ENCODE assay signal across 8 cellular contexts in genomic region chr3:159763466-159764210, GRCh38.
A peak's percentile ranks its signal among the peaks of the same experiment; 100 is the strongest.
DNase-seq lines count a peak whose midpoint lies in the region; ATAC-seq, FAIRE-seq and TF ChIP-seq lines count a peak whose summit lies in the region.

No MANE protein-coding gene starts in this region.

- H3K9ac ChIP-seq in H1 (replicated peaks in 1 of 4; ENCODE audit: extremely low read depth in 1 of 4, low read depth in 3 of 4, low read length in 3 of 4): peak overlapping the region in 3 of 4 experiments; percentile 20 to 86 (median 73); a peak in 5 of 7 replicates

- DNase-seq in A172 (ENCODE audit: low spot score) (peak; percentile 90), GM10266 (ENCODE audit: extremely low spot score) (peak; percentile 84), NCI-H1105 (lab: John Stamatoyannopoulos, UW) (peak; percentile 91), H1 (ENCODE audit: low read depth in 1 of 2, low spot score in 2 of 2) (peak; percentile 69 to 87), medulla oblongata (ENCODE audit: extremely low spot score) (peak; percentile 63), superior temporal gyrus (ENCODE audit: extremely low spot score) (peak; percentile 61)

- peaks cover 0 to 2% (median 0%) of the 10 kb centered on the region in 4 experiments; a peak in 2 of 7 replicates for H3K27me3 ChIP-seq in H1 (replicated peaks in 1 of 4; ENCODE audit: control insufficient read depth in 3 of 4, extremely low read depth in 1 of 4, insufficient read depth in 3 of 4, low read length in 3 of 4)

- H3K9me3 ChIP-seq in H1 (ENCODE audit: insufficient read depth in 2 of 2, low read depth in 1 of 2, low read length in 1 of 2): no peaks in the 10 kb centered on the region

- peak overlapping the region; percentile 65 to 87 (median 78) for H3K4me3 ChIP-seq in H1 (ENCODE audit: extremely low read depth in 1 of 4, insufficient read depth in 2 of 4, low read depth in 3 of 4, low read length in 4 of 4)

- peak overlapping the region; percentile 89 for H2BK12ac ChIP-seq in H1 (ENCODE audit: low read depth, low read length)

- H4K5ac ChIP-seq in H1 (ENCODE audit: insufficient read length, low read depth, low read length): peak overlapping the region; percentile 56

- TF ChIP-seq EP300 in H1 (IDR thresholded peaks at IDR 0.05; ENCODE audit: borderline replicate concordance in 1 of 2, low read depth in 2 of 2, low read length in 2 of 2): no peak

- H4K91ac ChIP-seq in H1 (replicated peaks; ENCODE audit: insufficient read length, low read length): peak overlapping the region; percentile 72

- H3K4me3 Mint-ChIP-seq in T-helper 1 cell treated with Interleukin-12 subunit alpha and Interleukin-12 subunit beta and Interleukin-4 antibody, amounts not matched to agents 30 μg/mL and 1 μg/mL, for 36 hours: peak overlapping the region; percentile 87

- FAIRE-seq in H1 (lab: Jason Lieb, UNC): no peak

- no peak overlapping the region for H2BK20ac ChIP-seq in H1 (ENCODE audit: low read length)

- no peak overlapping the region for H3K14ac ChIP-seq in H1 (ENCODE audit: insufficient read length)

- H3K23me2 ChIP-seq in H1 (ENCODE audit: low read depth, low read length): peaks cover 18% of the 10 kb centered on the region

- 0 out of 2 replicates have a peak overlapping the region, but pooled peaks have one; percentile 10 for H2BK15ac ChIP-seq in H1 (ENCODE audit: low read length)

- H3K27me3 Mint-ChIP-seq in T-helper 1 cell treated with Interleukin-12 subunit alpha and Interleukin-12 subunit beta and Interleukin-4 antibody, amounts not matched to agents 30 μg/mL and 1 μg/mL, for 36 hours (ENCODE audit: low read depth): peaks cover 66% of the 10 kb centered on the region

- no peaks in the 10 kb centered on the region; the same call in 1 of the 2 replicates for H3K79me1 ChIP-seq in H1 (ENCODE audit: low read depth, low read length)

- H3K9me3 Mint-ChIP-seq in T-helper 1 cell treated with Interleukin-12 subunit alpha and Interleukin-12 subunit beta and Interleukin-4 antibody, amounts not matched to agents 30 μg/mL and 1 μg/mL, for 36 hours: no peaks in the 10 kb centered on the region

- H2BK120ac ChIP-seq in H1 (replicated peaks; ENCODE audit: low read depth, low read length): no peak overlapping the region

- peak overlapping the region; percentile 67 for H3K56ac ChIP-seq in H1 (replicated peaks; ENCODE audit: insufficient read length, low read depth, low read length)

- no peak overlapping the region for H2AK5ac ChIP-seq in H1 (ENCODE audit: low read depth, low read length)

- H3K4ac ChIP-seq in H1 (replicated peaks; ENCODE audit: insufficient read length, low read depth, low read length): no peak overlapping the region

- H3K79me2 ChIP-seq in H1 (ENCODE audit: control insufficient read depth in 1 of 2, insufficient read depth in 2 of 2, low read length in 2 of 2): no peaks in the 10 kb centered on the region; a peak in 1 of 4 replicates

- peak; percentile 66 to 78 for TF ChIP-seq POLR2A in H1 (IDR thresholded peaks at IDR 0.05; ENCODE audit: control extremely low read depth in 1 of 2, low read depth in 2 of 2, low read length in 2 of 2)

- CTCF ChIA-PET in H1 (lab: Charles Lee; ENCODE audit: partially characterized antibody): interaction anchor here (0.6 to 4.7 kb wide), 4 partner anchors 28 to 237 kb away, joined by 3 to 46 read pairs (median 3); no protein-coding TSS in a partner anchor

- peak overlapping the region; percentile 90 to 100 for H3K4me2 ChIP-seq in H1 (ENCODE audit: insufficient read depth in 1 of 2, low read depth in 2 of 2, low read length in 2 of 2)

- peaks cover 12% of the 10 kb centered on the region for H3K4me1 Mint-ChIP-seq in T-helper 1 cell treated with Interleukin-12 subunit alpha and Interleukin-12 subunit beta and Interleukin-4 antibody, amounts not matched to agents 30 μg/mL and 1 μg/mL, for 36 hours (ENCODE audit: low read depth)

- WGBS in H1 (ENCODE audit: extremely low coverage in 1 of 2, insufficient coverage in 1 of 2, insufficient read length in 1 of 2, insufficient replicate concordance in 2 of 2, low coverage in 1 of 2, low lambda C conversion rate in 2 of 2, missing lambda C conversion rate in 1 of 2), 2 experiments: 3% methylated on average over 25 of the region's 75 CpGs; no CpG with 5 or more reads in 1 of the 2 experiments

- H3K36me3 Mint-ChIP-seq in T-helper 1 cell treated with Interleukin-12 subunit alpha and Interleukin-12 subunit beta and Interleukin-4 antibody, amounts not matched to agents 30 μg/mL and 1 μg/mL, for 36 hours (ENCODE audit: low read depth): no peaks in the 10 kb centered on the region

- peak; percentile 62 for ATAC-seq in HG02610 (IDR thresholded peaks at IDR 0.05; ENCODE audit: unreplicated experiment)

- H3K18ac ChIP-seq in H1 (ENCODE audit: extremely low read depth, low read length): peak overlapping the region; percentile 89

- H2AFZ ChIP-seq in H1 (ENCODE audit: low read length): peak overlapping the region; percentile 97

- no peak; a peak in 1 of 4 replicates for TF ChIP-seq RAD21 in H1 (IDR thresholded peaks at IDR 0.05 in 1 of 2, conservative IDR thresholded peaks at IDR 0.05 in 1 of 2; ENCODE audit: low read depth in 2 of 2, low read length in 2 of 2)

- peak overlapping the region; percentile 59 for H3K27ac Mint-ChIP-seq in T-helper 1 cell treated with Interleukin-12 subunit alpha and Interleukin-12 subunit beta and Interleukin-4 antibody, amounts not matched to agents 30 μg/mL and 1 μg/mL, for 36 hours

- peak overlapping the region; percentile 54 for H3K27ac ChIP-seq in H1 (ENCODE audit: low read depth, low read length)

- peaks cover 0 to 2% of the 10 kb centered on the region in 2 experiments for H4K20me1 ChIP-seq in H1 (replicated peaks in 1 of 2; ENCODE audit: control insufficient read depth in 1 of 2, insufficient read depth in 2 of 2, low read length in 2 of 2)

- H2BK5ac ChIP-seq in H1 (ENCODE audit: low read depth, low read length): peak overlapping the region; percentile 60; the same call in 1 of the 2 replicates

- H4K8ac ChIP-seq in H1 (ENCODE audit: extremely low read depth, insufficient read depth, low read length): peak overlapping the region; percentile 84

- TF ChIP-seq CTCF in GM10266 (IDR thresholded peaks at IDR 0.05; ENCODE audit: control insufficient read depth, insufficient read depth, low read depth, missing control alignments): no peak
- TF ChIP-seq CTCF in H1 (IDR thresholded peaks at IDR 0.05; ENCODE audit: control extremely low read depth in 1 of 3, insufficient read depth in 1 of 3, low read depth in 1 of 3, low read length in 3 of 3): peak in 2 of 3 experiments; percentile 24 to 29; a peak in 3 of 4 replicates

- no peak overlapping the region for H3K23ac ChIP-seq in H1 (ENCODE audit: insufficient read length)

- H3K36me3 ChIP-seq in H1 (ENCODE audit: control insufficient read depth in 2 of 4, insufficient read depth in 4 of 4, low read length in 3 of 4): no peaks in the 10 kb centered on the region

- peaks cover 5 to 19% (median 6%) of the 10 kb centered on the region in 4 experiments; a peak in 6 of 7 replicates for H3K4me1 ChIP-seq in H1 (replicated peaks in 1 of 4; ENCODE audit: control insufficient read depth in 3 of 4, insufficient read depth in 4 of 4, low read length in 3 of 4)

- POLR2A ChIA-PET in H1 (lab: Charles Lee; ENCODE audit: partially characterized antibody): interaction anchor here (1.0 to 1.7 kb wide), 3 partner anchors 14 to 31 kb away, joined by 4 to 8 read pairs (median 7); no protein-coding TSS in a partner anchor

TF ChIP-seq in H1, 55 proteins besides CTCF, POLR2A, EP300 and RAD21 (continues in another document):
- peak; percentile 72 for TF ChIP-seq CREB1 (IDR thresholded peaks at IDR 0.05)
- TF ChIP-seq HDAC2 (IDR thresholded peaks at IDR 0.05; ENCODE audit: borderline replicate concordance in 1 of 2, low read depth in 2 of 2, low read length in 2 of 2): peak in 1 of 2 experiments; percentile 86; a peak in 1 of 4 replicates
- peak; percentile 60 for TF ChIP-seq TAF1 (IDR thresholded peaks at IDR 0.05; ENCODE audit: low read depth, low read length)
- peak; percentile 23; the same call in 1 of the 2 replicates for TF ChIP-seq NRF1 (IDR thresholded peaks at IDR 0.05; ENCODE audit: low read depth, low read length)
- no peak for TF ChIP-seq SIRT6 (IDR thresholded peaks at IDR 0.05; ENCODE audit: low read length)
- peak; percentile 60 for TF ChIP-seq E2F6 (IDR thresholded peaks at IDR 0.05)
- TF ChIP-seq KDM4A (IDR thresholded peaks at IDR 0.05; ENCODE audit: low read depth, low read length, severe bottlenecking): peak; percentile 25
- TF ChIP-seq GABPA (IDR thresholded peaks at IDR 0.05; ENCODE audit: borderline replicate concordance, insufficient read depth, low read length): peak; percentile 41; the same call in 1 of the 2 replicates
- 0 out of 2 replicates have a peak, but pooled peaks have one; percentile 18 for TF ChIP-seq EGR1 (IDR thresholded peaks at IDR 0.05; ENCODE audit: borderline replicate concordance, low read depth, low read length)
- TF ChIP-seq SIN3A (conservative IDR thresholded peaks at IDR 0.05 in 1 of 2, IDR thresholded peaks at IDR 0.05 in 1 of 2; ENCODE audit: low read depth in 1 of 2, low read length in 2 of 2): 0 out of 4 replicates have a peak, but pooled peaks of 1 of the 2 experiments have one; percentile 19
- TF ChIP-seq SIX5 (IDR thresholded peaks at IDR 0.05; ENCODE audit: low read depth, low read length): no peak
- TF ChIP-seq KDM1A (IDR thresholded peaks at IDR 0.05; ENCODE audit: borderline replicate concordance, low read length): no peak
- TF ChIP-seq RFX5 (IDR thresholded peaks at IDR 0.05; ENCODE audit: borderline replicate concordance, low read depth, low read length): no peak
- peak; percentile 69 for TF ChIP-seq PHF8 (conservative IDR thresholded peaks at IDR 0.05; ENCODE audit: low read depth, low read length)
- peak; percentile 60 for TF ChIP-seq ASH2L (IDR thresholded peaks at IDR 0.05; ENCODE audit: low read length)
- no peak for TF ChIP-seq CBX5 (IDR thresholded peaks at IDR 0.05; ENCODE audit: low read depth, low read length)
- TF ChIP-seq MAX (IDR thresholded peaks at IDR 0.05): peak; percentile 65; the same call in 1 of the 2 replicates
- TF ChIP-seq TBP (IDR thresholded peaks at IDR 0.05; ENCODE audit: low read depth, low read length): peak; percentile 52; the same call in 1 of the 2 replicates
- TF ChIP-seq TAF7 (optimal IDR thresholded peaks at IDR 0.05; ENCODE audit: borderline replicate concordance, low read depth, low read length): peak; percentile 81

Comparison
In these comparisons a context has a peak if more than half of its experiments do, and no peak if none do; other contexts are left out.
1. Peak in every context shown above with its lines: DNase-seq, ATAC-seq, H3K4me3 ChIP-seq and H3K27ac ChIP-seq.